ENCODE assay signal across 8 cellular contexts in the genomic region with DNA sequence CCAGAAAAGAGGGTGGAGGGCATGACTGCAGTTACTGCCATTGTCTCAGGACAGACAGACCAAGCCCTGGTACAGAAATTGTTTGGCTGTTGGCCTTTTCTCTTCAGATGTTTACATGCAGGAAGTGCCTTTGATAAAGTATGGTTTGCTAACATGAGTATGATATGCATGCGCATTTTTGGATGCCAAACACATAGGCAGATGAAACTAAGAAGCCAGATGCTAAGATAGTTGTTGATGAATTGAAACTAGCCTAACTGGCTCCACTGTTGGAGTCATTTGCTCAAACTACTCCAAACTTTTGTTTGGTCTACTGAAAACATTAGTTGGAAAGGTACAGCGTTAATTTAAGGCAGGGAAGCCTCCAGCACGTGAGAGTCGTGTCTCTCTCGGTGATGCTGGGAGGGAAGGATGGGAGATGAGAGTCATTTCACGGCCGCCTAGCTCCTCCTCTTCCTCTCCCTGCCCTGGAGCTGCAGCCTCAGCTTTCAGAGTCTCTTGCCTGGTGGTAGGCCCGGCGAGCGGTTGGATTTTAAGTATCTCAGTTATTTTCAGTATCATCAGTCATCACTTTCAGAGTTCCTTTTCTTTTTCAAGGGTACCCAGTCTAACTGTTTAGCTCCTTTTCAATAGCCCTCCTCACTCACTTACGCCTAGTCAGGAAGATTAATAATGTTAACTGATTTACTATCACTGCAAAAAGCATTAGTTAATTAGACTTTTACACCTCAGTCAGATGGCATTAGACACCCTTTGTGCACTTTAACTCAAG. TPM values are rescaled to one million over a fixed set of nuclear protein-coding genes. Genes with fewer than 3 reads are reported as not detected.
DNase-seq lines count a peak whose midpoint lies in the region; ATAC-seq and TF ChIP-seq lines count a peak whose summit lies in the region.

No MANE protein-coding gene starts in this region.

- DNase-seq in NOMO-1 treated with dmso at 0.1 percent for 144 hours (lab: John Stamatoyannopoulos, UW; ENCODE audit: unreplicated experiment) (peak; percentile 54), germinal center (ENCODE audit: low spot score) (peak; percentile 38), gastrocnemius medialis (peak; percentile 47 to 72), NCI-H2171 treated with DMSO at 0.1 percent for 48 hours (lab: John Stamatoyannopoulos, UW) (no peak), amniotic stem cell (lab: John Stamatoyannopoulos, UW) (no peak)
- DNase-seq in activated T-cell treated with anti-CD3 and anti-CD28 coated beads, Interleukin-2, amount 50 U/mL, for 72 hours: peak; percentile 61 to 70

- no peaks in the 10 kb centered on the region for H3K9me3 ChIP-seq in gastrocnemius medialis

- no peaks in the 10 kb centered on the region for H3K36me3 ChIP-seq in gastrocnemius medialis

- H3K27me3 Mint-ChIP-seq in activated T-cell treated with anti-CD3 and anti-CD28 coated beads, Interleukin-2, amount 50 U/mL, for 72 hours (ENCODE audit: low read depth): no peaks in the 10 kb centered on the region

- no peaks in the 10 kb centered on the region for H3K9me3 Mint-ChIP-seq in activated T-cell treated with anti-CD3 and anti-CD28 coated beads, Interleukin-2, amount 50 U/mL, for 72 hours

- no peaks in the 10 kb centered on the region for H3K27me3 ChIP-seq in gastrocnemius medialis

- TF ChIP-seq CTCF in gastrocnemius medialis (IDR thresholded peaks at IDR 0.05 in 4 of 5, conservative IDR thresholded peaks at IDR 0.05 in 1 of 5): no peak

- peak overlapping the region; percentile 96 to 97 (median 96) for H3K27ac ChIP-seq in gastrocnemius medialis

- ATAC-seq in GM18867 (IDR thresholded peaks at IDR 0.05; ENCODE audit: unreplicated experiment) (peak; percentile 36), HG02884 (IDR thresholded peaks at IDR 0.05; ENCODE audit: unreplicated experiment) (peak; percentile 46), gastrocnemius medialis (peak; percentile 21 to 38)
- peak; percentile 54 to 63 for ATAC-seq in activated T-cell treated with anti-CD3 and anti-CD28 coated beads, Interleukin-2, amount 50 U/mL, for 72 hours (replicated peaks in 1 of 2)

- peak overlapping the region; percentile 30 to 37 (median 32) for H3K4me3 ChIP-seq in gastrocnemius medialis

- H3K4me3 Mint-ChIP-seq in activated T-cell treated with anti-CD3 and anti-CD28 coated beads, Interleukin-2, amount 50 U/mL, for 72 hours: peak overlapping the region; percentile 85 to 97

- peaks cover 0 to 3% of the 10 kb centered on the region in 2 donors for H3K36me3 Mint-ChIP-seq in activated T-cell treated with anti-CD3 and anti-CD28 coated beads, Interleukin-2, amount 50 U/mL, for 72 hours (ENCODE audit: insufficient read depth in 2 of 2)

- H3K4me1 Mint-ChIP-seq in activated T-cell treated with anti-CD3 and anti-CD28 coated beads, Interleukin-2, amount 50 U/mL, for 72 hours (ENCODE audit: low read depth): peaks cover 90% of the 10 kb centered on the region

- TF ChIP-seq POLR2A in gastrocnemius medialis (IDR thresholded peaks at IDR 0.05): peak in 1 of 2 donors; percentile 43

- intact Hi-C loops in gastrocnemius medialis (cut with DNase I; ENCODE audit: low total_unique reads): loop anchor here (5.0 kb wide), 1 partner anchor 245 kb away; no protein-coding TSS in a partner anchor

- H3K4me1 ChIP-seq in gastrocnemius medialis: peaks cover 67 to 76% of the 10 kb centered on the region in 2 donors

- peak overlapping the region; percentile 98 for H3K27ac Mint-ChIP-seq in activated T-cell treated with anti-CD3 and anti-CD28 coated beads, Interleukin-2, amount 50 U/mL, for 72 hours

- in situ Hi-C loops in gastrocnemius medialis (cut with MboI; ENCODE audit: low sequenced_read_pairs in 4 of 4): no loop called here

RNA-seq across cellular contexts. Expression of gene RREB1, which starts 29.8 kb away (rescaled TPM):
- total RNA-seq in activated T-cell treated with anti-CD3 and anti-CD28 coated beads, Interleukin-2, amount 50 U/mL, for 72 hours: 10 to 100 TPM; 16.0 to 16.4 TPM
- 10 to 100 TPM; 18.0 to 41.3 (median 39.2) TPM for total RNA-seq in gastrocnemius medialis

Comparison
In these comparisons a context has a peak if more than half of its experiments do, and no peak if none do; other contexts are left out.
1. DNase-seq: peak in NOMO-1 treated with dmso at 0.1 percent for 144 hours (single experiment), activated T-cell treated with anti-CD3 and anti-CD28 coated beads, Interleukin-2, amount 50 U/mL, for 72 hours (2 of 2), germinal center (single experiment) and gastrocnemius medialis (2 of 2); none in NCI-H2171 treated with DMSO at 0.1 percent for 48 hours (single experiment) and amniotic stem cell (single experiment).
2. Peak in every context shown above with its lines, with median percentiles within 50 percentile points of each other: ATAC-seq.